In the genomic region with DNA sequence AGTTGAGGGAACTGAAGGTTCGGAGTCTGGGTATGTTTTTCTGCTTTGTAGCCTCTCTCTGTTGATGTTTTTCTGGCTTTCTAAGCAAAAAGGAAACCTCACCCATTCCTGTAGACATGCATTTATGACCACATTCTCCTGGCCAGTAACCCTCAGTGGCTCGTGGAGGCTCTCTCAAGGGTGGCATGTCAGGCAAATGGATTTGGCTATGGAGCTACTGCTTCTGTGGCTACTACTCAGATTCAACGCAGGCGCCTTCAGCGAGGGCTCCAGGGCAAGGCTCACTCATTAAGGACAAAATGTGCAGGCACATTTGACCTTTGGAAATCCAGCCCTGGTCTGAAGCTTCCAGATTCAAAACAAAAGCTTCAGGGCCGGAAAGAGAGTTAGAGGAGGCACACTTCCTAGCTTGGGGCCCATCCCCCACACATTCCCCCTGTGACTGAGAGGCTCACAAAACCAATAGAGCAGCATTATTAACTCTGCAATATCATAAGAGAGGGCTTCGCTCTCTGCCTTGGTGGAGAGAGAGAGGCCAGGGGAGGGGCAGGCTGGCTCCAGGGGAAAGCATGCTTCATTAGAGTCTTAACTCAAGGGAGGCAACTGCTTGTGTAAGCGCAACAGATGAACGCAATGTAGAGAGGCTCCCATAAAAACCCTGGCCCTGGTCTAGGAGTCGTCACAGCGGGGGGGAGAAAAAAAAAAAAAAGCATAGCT, we compare ENCODE assay signal across 8 cellular contexts. TPM values are rescaled to one million over a fixed set of nuclear protein-coding genes. Genes with fewer than 3 reads are reported as not detected.
DNase-seq lines count a peak whose midpoint lies in the region; ATAC-seq, FAIRE-seq and TF ChIP-seq lines count a peak whose summit lies in the region.

No MANE protein-coding gene starts in this region.

- peak overlapping the region; percentile 2 to 31 (median 14) for H3K4me3 ChIP-seq in sigmoid colon

- DNase-seq in SIG-M5 (lab: John Stamatoyannopoulos, UW) (peak; percentile 78), amygdala (lab: John Stamatoyannopoulos, UW) (peak in 37 of 56 donors; percentile 3 to 76 (median 42)), hypothalamus (lab: John Stamatoyannopoulos, UW) (peak in 35 of 51 donors; percentile 7 to 87 (median 43)), sigmoid colon (peak; percentile 90), RCC 7860 (ENCODE audit: low spot score) (no peak)

- intact Hi-C loops in sigmoid colon (cut with DNase I), result loop anchor here (5.0 to 10.0 kb wide), 2 partner anchors 51 to 1121 kb away; a partner anchor contains a TSS

- ATAC-seq in GM18511 (IDR thresholded peaks at IDR 0.05; ENCODE audit: unreplicated experiment) (peak; percentile 73), HG03108 (IDR thresholded peaks at IDR 0.05; ENCODE audit: unreplicated experiment) (peak; percentile 59), HG03039 (IDR thresholded peaks at IDR 0.05; ENCODE audit: unreplicated experiment) (no peak)

- no peaks in the 10 kb centered on the region for H3K27me3 ChIP-seq in sigmoid colon

- TF ChIP-seq CTCF in sigmoid colon (IDR thresholded peaks at IDR 0.05), result no peak

- WGBS in sigmoid colon, 2 donors, result 27 to 73% methylated on average over 11 of the region's 11 CpGs

- peak overlapping the region; percentile 78 to 100 (median 82) for H3K27ac ChIP-seq in sigmoid colon

- FAIRE-seq in RCC 7860 (lab: Jason Lieb, UNC), result no peak

- no peaks in the 10 kb centered on the region for H3K36me3 ChIP-seq in sigmoid colon

- H3K4me1 ChIP-seq in sigmoid colon, result peaks cover 0 to 99% (median 88%) of the 10 kb centered on the region in 4 donors

- TF ChIP-seq EP300 in sigmoid colon (IDR thresholded peaks at IDR 0.05), result no peak

- peak in 1 of 2 donors; percentile 8 for TF ChIP-seq POLR2A in sigmoid colon (IDR thresholded peaks at IDR 0.05)

- H3K9me3 ChIP-seq in sigmoid colon, result no peaks in the 10 kb centered on the region

RNA-seq across cellular contexts. Expression of a gene that starts 22.1 kb away (rescaled TPM):
- total RNA-seq in sigmoid colon, result 10 to 100 TPM; 21.2 to 52.1 (median 25.1) TPM
- polyA plus RNA-seq in sigmoid colon, result 1 to 10 TPM in 1 of 3 donors, under 1 TPM in 2; 0.60 to 7.8 (median 0.69) TPM
